Comparison of ENCODE assay signal across 4 cellular contexts in the genomic region with DNA sequence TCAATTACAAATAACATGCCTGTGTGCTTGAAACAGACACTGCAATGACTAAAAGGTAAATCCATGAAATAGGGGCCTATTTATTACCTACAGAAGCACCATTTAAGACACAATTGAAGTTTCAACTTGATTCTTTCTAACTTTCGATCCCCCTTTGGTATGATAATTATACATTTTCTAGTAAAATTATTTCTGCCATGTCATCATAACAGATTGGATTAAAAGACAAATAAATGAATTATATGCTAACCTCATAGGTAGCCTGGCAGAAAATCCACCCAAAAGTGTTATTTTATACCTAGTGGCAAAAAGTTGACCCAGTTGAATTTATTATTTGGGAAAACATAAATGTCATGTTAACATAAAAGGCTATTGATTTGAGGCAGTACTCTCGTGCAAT.
TF ChIP-seq lines count a peak whose summit lies in the region.

No MANE protein-coding gene starts in this region.

TF ChIP-seq in HepG2, 621 proteins besides CTCF, POLR2A, EP300 and RAD21:
- TF ChIP-seq MAFK (conservative IDR thresholded peaks at IDR 0.05 in 1 of 2, IDR thresholded peaks at IDR 0.05 in 1 of 2; ENCODE audit: low read length in 2 of 2) (peak in 1 of 2 experiments; percentile 68; a peak in 2 of 4 replicates), POGZ (CRISPR knock-in tag; IDR thresholded peaks at IDR 0.05) (no peak), SNAI1 (CRISPR knock-in tag; IDR thresholded peaks at IDR 0.05; ENCODE audit: borderline replicate concordance) (no peak), ZNF737 (CRISPR knock-in tag; IDR thresholded peaks at IDR 0.05; ENCODE audit: borderline replicate concordance) (no peak), MAFF (IDR thresholded peaks at IDR 0.05; ENCODE audit: low read depth, low read length) (peak; percentile 49; the same call in 1 of the 2 replicates)
- TF ChIP-seq, protein P1, sequence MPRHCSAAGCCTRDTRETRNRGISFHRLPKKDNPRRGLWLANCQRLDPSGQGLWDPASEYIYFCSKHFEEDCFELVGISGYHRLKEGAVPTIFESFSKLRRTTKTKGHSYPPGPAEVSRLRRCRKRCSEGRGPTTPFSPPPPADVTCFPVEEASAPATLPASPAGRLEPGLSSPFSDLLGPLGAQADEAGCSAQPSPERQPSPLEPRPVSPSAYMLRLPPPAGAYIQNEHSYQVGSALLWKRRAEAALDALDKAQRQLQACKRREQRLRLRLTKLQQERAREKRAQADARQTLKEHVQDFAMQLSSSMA (CRISPR knock-in tag; IDR thresholded peaks at IDR 0.05) = no peak
TF ChIP-seq in HepG2: peak in this region for 2.

TF ChIP-seq in A549, 52 proteins besides CTCF, POLR2A, EP300 and RAD21:
- TF ChIP-seq TP53 (CRISPR knock-in tag; IDR thresholded peaks at IDR 0.05) = no peak
- TF ChIP-seq MAFK (IDR thresholded peaks at IDR 0.05; ENCODE audit: partially characterized antibody) = peak; percentile 68
TF ChIP-seq in A549: peak in this region for 1.

TF ChIP-seq in IMR-90, 13 proteins besides CTCF, POLR2A, EP300 and RAD21:
- TF ChIP-seq SMC3 (IDR thresholded peaks at IDR 0.05; ENCODE audit: low read depth, low read length) (no peak), MAFK (IDR thresholded peaks at IDR 0.05; ENCODE audit: low read depth, low read length) (peak; percentile 49; the same call in 1 of the 2 replicates)

TF ChIP-seq in K562, 482 proteins besides CTCF, POLR2A, EP300 and RAD21:
- TF ChIP-seq SETDB1 (IDR thresholded peaks at IDR 0.05; ENCODE audit: low read length) (no peak), ZNF316 (IDR thresholded peaks at IDR 0.05) (0 out of 2 replicates have a peak, but pooled peaks have one; percentile 20), ZNF354B (CRISPR knock-in tag; IDR thresholded peaks at IDR 0.05) (no peak), MYBL2 (IDR thresholded peaks at IDR 0.05; ENCODE audit: low read depth) (no peak), MYBL2 (CRISPR knock-in tag; IDR thresholded peaks at IDR 0.05; ENCODE audit: borderline replicate concordance) (no peak)
- TF ChIP-seq, protein P2, sequence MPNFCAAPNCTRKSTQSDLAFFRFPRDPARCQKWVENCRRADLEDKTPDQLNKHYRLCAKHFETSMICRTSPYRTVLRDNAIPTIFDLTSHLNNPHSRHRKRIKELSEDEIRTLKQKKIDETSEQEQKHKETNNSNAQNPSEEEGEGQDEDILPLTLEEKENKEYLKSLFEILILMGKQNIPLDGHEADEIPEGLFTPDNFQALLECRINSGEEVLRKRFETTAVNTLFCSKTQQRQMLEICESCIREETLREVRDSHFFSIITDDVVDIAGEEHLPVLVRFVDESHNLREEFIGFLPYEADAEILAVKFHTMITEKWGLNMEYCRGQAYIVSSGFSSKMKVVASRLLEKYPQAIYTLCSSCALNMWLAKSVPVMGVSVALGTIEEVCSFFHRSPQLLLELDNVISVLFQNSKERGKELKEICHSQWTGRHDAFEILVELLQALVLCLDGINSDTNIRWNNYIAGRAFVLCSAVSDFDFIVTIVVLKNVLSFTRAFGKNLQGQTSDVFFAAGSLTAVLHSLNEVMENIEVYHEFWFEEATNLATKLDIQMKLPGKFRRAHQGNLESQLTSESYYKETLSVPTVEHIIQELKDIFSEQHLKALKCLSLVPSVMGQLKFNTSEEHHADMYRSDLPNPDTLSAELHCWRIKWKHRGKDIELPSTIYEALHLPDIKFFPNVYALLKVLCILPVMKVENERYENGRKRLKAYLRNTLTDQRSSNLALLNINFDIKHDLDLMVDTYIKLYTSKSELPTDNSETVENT (CRISPR knock-in tag; IDR thresholded peaks at IDR 0.05) = no peak
